In the genomic region with DNA sequence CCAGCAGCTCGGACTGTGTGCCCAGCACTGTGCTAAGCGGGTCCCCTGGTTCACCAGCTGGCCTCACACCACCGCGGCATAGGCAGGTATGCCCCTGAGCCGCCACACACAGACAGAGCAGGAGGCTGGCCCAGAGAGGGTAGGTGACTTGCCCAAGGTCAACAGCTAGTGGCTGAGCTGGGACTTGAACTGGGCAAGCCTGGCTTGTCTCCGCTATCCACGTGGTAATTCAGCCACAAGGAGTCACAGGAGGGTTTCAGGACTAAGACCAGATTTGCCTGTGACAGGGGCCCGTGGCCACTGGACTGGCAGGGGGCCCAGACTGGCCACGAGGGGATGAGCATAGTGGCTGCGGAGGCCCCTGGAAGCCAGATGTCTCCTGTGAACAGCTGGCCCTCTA, we compare ENCODE assay signal across 11 cellular contexts. TPM values are rescaled to one million over a fixed set of nuclear protein-coding genes. Genes with fewer than 3 reads are reported as not detected.
A peak's percentile ranks its signal among the peaks of the same experiment; 100 is the strongest.
DNase-seq lines count a peak whose midpoint lies in the region; ATAC-seq and TF ChIP-seq lines count a peak whose summit lies in the region.
"Had no signal": no experiment of that assay in that cellular context is flagged by ENCODE, and none has a peak within 500 bp of the region (broad histone marks: within the 10 kb centered on the region; RNA-seq: fewer than 3 reads in every experiment).

No MANE protein-coding gene starts in this region.

- CTCF ChIA-PET in AG04450 (lab: Charles Lee): interaction anchor here (0.6 to 2.0 kb wide), 3 partner anchors 21 to 248 kb away, joined by 3 to 6 read pairs (median 3); no protein-coding TSS in a partner anchor

- WGBS in adrenal gland, 4 donors: 28 to 80% (median 46%) methylated on average over 2 to 10 of the region's 10 CpGs

- no peak overlapping the region for H3K9ac ChIP-seq in rectal smooth muscle tissue (ENCODE audit: low read length)

- DNase-seq in AG04450 (ENCODE audit: low read depth, low spot score) (no peak), adrenal gland (peak in 3 of 7 donors; percentile 42 to 46 (median 45)), left ventricle myocardium superior (peak; percentile 64), midbrain (lab: John Stamatoyannopoulos, UW) (no peak), NCI-H510A (lab: John Stamatoyannopoulos, UW) (no peak), inferior parietal cortex (ENCODE audit: extremely low spot score) (no peak), iPS-NIHi11 (ENCODE audit: low spot score) (no peak)
- DNase-seq: activated CD4-positive, alpha-beta memory T cell treated with anti-CD3 and anti-CD28 coated beads, Interleukin-2, amount 10 ng/mL, durations not matched to agents 7 days and 5 days; AML-193; stimulated activated CD4-positive, alpha-beta T cell treated with anti-CD3 and anti-CD28 coated beads, Interleukin-4, amount 100 ng/mL, for 1 hour had no signal

- TF ChIP-seq POLR2A in adrenal gland (IDR thresholded peaks at IDR 0.05): no peak

- intact Hi-C loops in adrenal gland (cut with DNase I) (no loop called here), left ventricle myocardium superior (cut with micrococcal nuclease) (no loop called here)

- POLR2A ChIA-PET in AG04450 (lab: Yijun Ruan, JAX): interaction anchor here (1.2 to 2.2 kb wide), 3 partner anchors 28 to 47 kb away, joined by 3 to 9 read pairs (median 4); partner anchors contain the start of gene NCOR2

- H3K27ac ChIP-seq in AG04450 (ENCODE audit: low read depth, low read length) (peak overlapping the region; percentile 98), adrenal gland (peak overlapping the region in 4 of 5 donors; percentile 93 to 98 (median 97)), rectal smooth muscle tissue (ENCODE audit: low read depth, low read length) (peak overlapping the region; percentile 98)

- TF ChIP-seq CTCF in AG04450 (IDR thresholded peaks at IDR 0.05; ENCODE audit: low read depth, low read length) (no peak), adrenal gland (IDR thresholded peaks at IDR 0.05) (no peak)

- H3K4me3 ChIP-seq in AG04450 (ENCODE audit: low read depth, low read length): no peak overlapping the region
- H3K4me3 ChIP-seq in adrenal gland: no peak overlapping the region
- no peak overlapping the region for H3K4me3 ChIP-seq in rectal smooth muscle tissue (ENCODE audit: low read length)

- no peak for ATAC-seq in left ventricle myocardium superior

- H3K36me3 ChIP-seq in adrenal gland (replicated peaks in 1 of 2) (no peaks in the 10 kb centered on the region), rectal smooth muscle tissue (ENCODE audit: control insufficient read depth, insufficient read depth, low read length) (peaks cover 5% of the 10 kb centered on the region)

- H3K9me3 ChIP-seq in AG04450 (ENCODE audit: control insufficient read depth, insufficient read depth, low read length): no peaks in the 10 kb centered on the region; the same call in 1 of the 2 replicates
- no peaks in the 10 kb centered on the region for H3K9me3 ChIP-seq in adrenal gland (replicated peaks in 1 of 3)

- H3K4me1 ChIP-seq in adrenal gland (replicated peaks in 1 of 2) (peaks cover 44 to 70% of the 10 kb centered on the region in 2 donors), rectal smooth muscle tissue (ENCODE audit: control insufficient read depth, insufficient read depth, low read length) (peaks cover 50% of the 10 kb centered on the region)

- H3K27me3 ChIP-seq in AG04450 (ENCODE audit: control insufficient read depth, insufficient read depth, low read length) (no peaks in the 10 kb centered on the region), adrenal gland (no peaks in the 10 kb centered on the region), rectal smooth muscle tissue (ENCODE audit: control insufficient read depth, insufficient read depth, low read length) (no peaks in the 10 kb centered on the region)

RNA-seq across cellular contexts. Expression of gene NCOR2, which starts 47.7 kb away (rescaled TPM):
- polyA plus RNA-seq in AG04450 (2011; rRNA removed) (3.3 and 8.0 TPM in 2 replicates), adrenal gland (100 to 1,000 TPM in 1 of 3 donors, 10 to 100 TPM in 2; 28.3 to 194 (median 53.3) TPM)
- polyA minus RNA-seq in AG04450 (2011; rRNA and poly(A)+ RNA removed): 15.4 and 16.5 TPM in 2 replicates
- total RNA-seq in adrenal gland (100 to 1,000 TPM in 7 of 8 donors, 10 to 100 TPM in 1; 85.3 to 243 (median 199) TPM), left ventricle myocardium superior (142 TPM)
